Comparison of ENCODE assay signal across 20 cellular contexts in the genomic region with DNA sequence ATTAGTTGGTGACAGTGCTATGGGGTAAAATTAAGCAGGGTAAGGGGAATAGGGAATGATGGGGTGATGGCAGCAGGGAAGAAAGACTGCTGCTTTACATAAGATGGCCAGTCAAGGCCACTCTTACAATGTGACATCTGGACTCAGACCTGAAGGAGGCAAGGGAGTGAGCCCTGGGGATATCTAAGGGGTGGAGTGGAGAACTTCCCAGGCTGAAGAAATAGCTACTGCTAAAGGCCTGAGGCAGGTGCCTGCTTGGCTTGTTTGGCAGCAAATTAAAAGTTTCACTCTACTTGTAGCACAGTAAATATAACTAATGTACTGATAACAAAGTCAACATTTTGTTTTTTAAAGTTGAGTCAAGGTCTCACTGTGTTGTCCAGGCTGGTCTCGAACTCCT.
"Had no signal": no experiment of that assay in that cellular context is flagged by ENCODE, and none has a peak within 500 bp of the region (broad histone marks: within the 10 kb centered on the region; RNA-seq: fewer than 3 reads in every experiment).

No MANE protein-coding gene starts in this region.

- H3K27me3 ChIP-seq: MG63 had no signal

- ATAC-seq: HepG2 had no signal

- H3K4me3 ChIP-seq: MG63 had no signal

- DNase-seq: IMR-90, Karpas-422, KG1, MG63, NCI-H1092, NCI-H1105 treated with DMSO at 0.1 percent for 48 hours, NCI-H1417 treated with DMSO at 0.1 percent for 48 hours, NCI-H146, NCI-H1694 treated with DMSO at 0.1 percent for 48 hours, NCI-H1930, NCI-H2081, NCI-H2107, NCI-H2227 treated with DMSO at 0.1 percent for 48 hours, NCI-H524, NCI-H526 treated with DMSO at 0.1 percent for 48 hours, NCI-H748 treated with DMSO at 0.1 percent for 48 hours, RPMI8226, SHP77, SK-N-SH had no signal
